ENCODE assay signal across 11 cellular contexts in genomic region chr2:113212245-113213060, GRCh38. TPM values are rescaled to one million over a fixed set of nuclear protein-coding genes. Genes with fewer than 3 reads are reported as not detected.
A peak's percentile ranks its signal among the peaks of the same experiment; 100 is the strongest.
DNase-seq lines count a peak whose midpoint lies in the region; ATAC-seq and TF ChIP-seq lines count a peak whose summit lies in the region.
"Had no signal": no experiment of that assay in that cellular context is flagged by ENCODE, and none has a peak within 500 bp of the region (broad histone marks: within the 10 kb centered on the region; RNA-seq: fewer than 3 reads in every experiment).

No MANE protein-coding gene starts in this region.

- DNase-seq in COR-L47 (lab: John Stamatoyannopoulos, UW) (peak; percentile 63), Panc1 (ENCODE audit: low read depth, low spot score) (no peak), heart right ventricle (peak in 1 of 2 donors; percentile 54), progenitor cell of endocrine pancreas (ENCODE audit: low spot score, unreplicated experiment) (no peak), NOMO-1 treated with dmso at 0.1 percent for 144 hours (lab: John Stamatoyannopoulos, UW; ENCODE audit: unreplicated experiment) (no peak), foreskin melanocyte (no peak), GM13976 (ENCODE audit: low spot score) (no peak)
- DNase-seq: activated CD8-positive, alpha-beta memory T cell treated with anti-CD3 and anti-CD28 coated beads, Interleukin-2, amount 50 U/mL, for 4 hours; DND-41; SW 1271 had no signal

- H3K27me3 ChIP-seq in Panc1 (ENCODE audit: control insufficient read depth, insufficient read depth, low read length) (no peaks in the 10 kb centered on the region), heart right ventricle (no peaks in the 10 kb centered on the region)

- 0 out of 2 replicates have a peak overlapping the region, but pooled peaks have one; percentile 23 for H3K27ac ChIP-seq in Panc1 (ENCODE audit: low read length)
- peak overlapping the region in 9 of 10 donors; percentile 44 to 87 (median 68) for H3K27ac ChIP-seq in heart right ventricle

- in situ Hi-C loops in Panc1 (cut with HindIII; ENCODE audit: low pct_unique_long_range_greater_than_20kb, low sequenced_read_pairs) (no loop called here), GM13976 (cut with MboI; ENCODE audit: low sequenced_read_pairs, unreplicated experiment) (no loop called here)

- WGBS in heart right ventricle, 2 donors: 33 to 38% methylated on average over 26 of the region's 26 CpGs

- TF ChIP-seq CTCF in Panc1 (IDR thresholded peaks at IDR 0.05) (no peak), heart right ventricle (IDR thresholded peaks at IDR 0.05) (no peak), progenitor cell of endocrine pancreas (IDR thresholded peaks at IDR 0.05; ENCODE audit: unreplicated experiment) (no peak), GM13976 (IDR thresholded peaks at IDR 0.05; ENCODE audit: borderline replicate concordance, control extremely low read depth, extremely low read depth, insufficient read depth, missing control alignments) (no peak)

- H3K4me3 Mint-ChIP-seq in progenitor cell of endocrine pancreas (ENCODE audit: low read depth): no peak overlapping the region

- H3K4me1 ChIP-seq in Panc1 (ENCODE audit: control insufficient read depth, insufficient read depth, low read length) (no peaks in the 10 kb centered on the region; the same call in 1 of the 2 replicates), heart right ventricle (peaks cover 7 to 38% (median 31%) of the 10 kb centered on the region in 9 donors)

- peaks cover 19% of the 10 kb centered on the region for H3K27me3 Mint-ChIP-seq in progenitor cell of endocrine pancreas

- no peaks in the 10 kb centered on the region for H3K36me3 ChIP-seq in Panc1 (ENCODE audit: control insufficient read depth, insufficient read depth, low read length)
- no peaks in the 10 kb centered on the region for H3K36me3 ChIP-seq in heart right ventricle

- no TSS peak for BruUV-seq in Panc1 (replicated peaks; lab: Mats Ljungman, UMichigan)

- CTCF ChIA-PET in Panc1 (lab: Charles Lee): interaction anchor here (1.1 kb wide), 1 partner anchor 74 kb away, joined by 4 read pairs; no protein-coding TSS in a partner anchor

- H3K4me3 ChIP-seq in Panc1 (ENCODE audit: low read depth in 2 of 2, low read length in 2 of 2) (no peak overlapping the region), heart right ventricle (peak overlapping the region in 5 of 10 donors; percentile 3 to 24 (median 13))

- ATAC-seq in Panc1 (no peak), heart right ventricle (peak in 7 of 8 donors; percentile 24 to 61 (median 52)), GM21423 (IDR thresholded peaks at IDR 0.05; ENCODE audit: unreplicated experiment) (no peak)

- H3K9me3 Mint-ChIP-seq in progenitor cell of endocrine pancreas (ENCODE audit: low read depth): no peaks in the 10 kb centered on the region

- H3K9me3 ChIP-seq in Panc1 (ENCODE audit: control insufficient read depth, insufficient read depth, low read depth, low read length): no peaks in the 10 kb centered on the region
- H3K9me3 ChIP-seq in heart right ventricle: no peaks in the 10 kb centered on the region

- H3K4me1 Mint-ChIP-seq in progenitor cell of endocrine pancreas (ENCODE audit: low read depth): peaks cover 7% of the 10 kb centered on the region

- intact Hi-C loops in Panc1 (cut with micrococcal nuclease; ENCODE audit: unreplicated experiment): no loop called here
- intact Hi-C loops in heart right ventricle (cut with DNase I): loop anchor here in 1 of 10 donors (5.0 kb wide), 1 partner anchor 155 kb away; no protein-coding TSS in a partner anchor

- POLR2A ChIA-PET in Panc1 (lab: Charles Lee): no interaction called here

- H3K27ac Mint-ChIP-seq in progenitor cell of endocrine pancreas: peak overlapping the region; percentile 38

- H3K36me3 Mint-ChIP-seq in progenitor cell of endocrine pancreas (ENCODE audit: insufficient read depth): no peaks in the 10 kb centered on the region

RNA-seq across cellular contexts. Expression of gene PSD4, which starts 38.7 kb away (rescaled TPM):
- total RNA-seq in Panc1 (2021; ENCODE audit: unreplicated experiment): 3.6 TPM
- 2.0 TPM for polyA plus RNA-seq in Panc1 (2012; ENCODE audit: insufficient read length)
- 10 to 100 TPM in 1 of 10 donors, 1 to 10 TPM in 9; 1.0 to 13.0 (median 2.1) TPM for total RNA-seq in heart right ventricle
- polyA plus RNA-seq in heart right ventricle: 1 to 10 TPM; 1.0 to 1.3 TPM
- 27.1 and 30.7 TPM in 2 replicates for total RNA-seq in progenitor cell of endocrine pancreas

Comparison
In these comparisons a context has a peak if more than half of its experiments do, and no peak if none do; other contexts are left out.
1. ATAC-seq: peak in heart right ventricle (7 of 8); none in Panc1 (single experiment) and GM21423 (single experiment).